7 cellular contexts compared by ENCODE assay signal in genomic region chr14:51825926-51826325, GRCh38. TPM values are rescaled to one million over a fixed set of nuclear protein-coding genes. Genes with fewer than 3 reads are reported as not detected.
"Had no signal": no experiment of that assay in that cellular context is flagged by ENCODE, and none has a peak within 500 bp of the region (broad histone marks: within the 10 kb centered on the region; RNA-seq: fewer than 3 reads in every experiment).

No MANE protein-coding gene starts in this region.

- H3K36me3 ChIP-seq: HAP-1 had no signal

- H3K9me3 ChIP-seq: HAP-1 had no signal

- DNase-seq: GOT3, H7, KG1 had no signal

- ATAC-seq: HepG2, K562 had no signal

- H3K4me3 ChIP-seq: HAP-1, K562 had no signal

- H3K4me1 ChIP-seq: HAP-1 had no signal

- H3K27ac ChIP-seq: HL-60 had no signal

RNA-seq across cellular contexts. Expression of gene GNG2, which starts 34.5 kb away (rescaled TPM):
- total RNA-seq: HepG2 had no signal
- polyA plus RNA-seq: HepG2, K562 had no signal
